ENCODE assay signal across 1 cellular context in the genomic region with DNA sequence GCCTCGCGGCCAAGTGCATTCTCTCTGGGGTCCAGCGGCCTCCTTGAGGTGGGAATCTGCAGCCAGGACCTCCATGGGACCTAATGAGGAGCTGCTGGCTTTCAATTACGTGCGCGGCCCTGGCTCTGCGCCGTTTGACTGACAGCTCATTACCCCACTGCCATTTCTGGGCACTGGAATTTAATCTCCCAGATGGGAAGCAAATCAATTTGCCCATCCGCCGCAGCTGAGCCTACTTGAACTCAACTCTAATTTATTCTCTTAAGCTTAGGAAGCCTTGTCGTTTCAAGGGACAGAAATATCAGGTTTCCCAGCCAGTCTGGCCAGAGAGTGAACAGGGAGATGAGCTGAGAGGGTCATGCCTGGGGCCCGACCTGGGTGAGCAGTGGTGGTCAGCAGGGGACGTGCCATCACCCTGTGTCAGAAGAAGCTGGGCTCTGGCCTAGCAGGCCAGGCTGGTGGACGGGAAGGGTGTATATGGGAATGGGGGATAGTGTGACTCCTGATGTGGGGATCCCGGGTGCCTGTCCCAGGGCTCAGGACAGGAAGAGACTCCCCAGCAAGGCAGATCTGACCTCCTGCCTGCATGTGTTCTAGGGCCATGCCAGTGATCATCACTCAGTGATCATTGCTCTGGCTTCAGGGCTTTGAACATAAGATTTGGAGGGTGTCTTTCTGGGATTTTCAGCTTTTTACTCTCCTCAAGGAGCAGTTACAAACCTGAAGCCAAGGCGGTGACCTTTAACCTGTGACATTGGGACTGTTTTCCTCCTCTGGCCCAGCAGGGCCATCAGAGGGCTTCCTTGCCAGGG.
TF ChIP-seq lines count a peak whose summit lies in the region.

No MANE protein-coding gene starts in this region.

TF ChIP-seq in IMR-90, 13 proteins besides CTCF, POLR2A, EP300 and RAD21 (continued from another document):
- no peak for TF ChIP-seq ELK1 (IDR thresholded peaks at IDR 0.05; ENCODE audit: borderline replicate concordance, low read depth, low read length)
- no peak for TF ChIP-seq FOS (IDR thresholded peaks at IDR 0.05; ENCODE audit: low read depth, low read length)
- no peak for TF ChIP-seq CHD1 (IDR thresholded peaks at IDR 0.05; ENCODE audit: low read depth, low read length)
- no peak for TF ChIP-seq NFE2L2 (IDR thresholded peaks at IDR 0.05; ENCODE audit: low read depth, low read length)
- TF ChIP-seq RFX5 (IDR thresholded peaks at IDR 0.05; ENCODE audit: low read depth, low read length): no peak
TF ChIP-seq in IMR-90: peak in this region for 0.
